ENCODE assay signal across 8 cellular contexts in genomic region chr20:32359633-32360332, GRCh38. TPM values are rescaled to one million over a fixed set of nuclear protein-coding genes. Genes with fewer than 3 reads are reported as not detected.
DNase-seq lines count a peak whose midpoint lies in the region; ATAC-seq and TF ChIP-seq lines count a peak whose summit lies in the region.

No MANE protein-coding gene starts in this region.

- peaks cover 73% of the 10 kb centered on the region for H3K4me1 ChIP-seq in OCI-LY7 (ENCODE audit: insufficient read depth, low read length, poor library complexity, severe bottlenecking)

- no peaks in the 10 kb centered on the region for H3K9me3 ChIP-seq in OCI-LY7 (ENCODE audit: low read length)

- peak overlapping the region; percentile 75 for H3K27ac ChIP-seq in OCI-LY7 (ENCODE audit: low read depth, low read length, poor library complexity, severe bottlenecking)

- H3K9me3 Mint-ChIP-seq in naive B cell: no peaks in the 10 kb centered on the region

- H3K27me3 Mint-ChIP-seq in naive B cell: no peaks in the 10 kb centered on the region

- no peaks in the 10 kb centered on the region for H3K36me3 Mint-ChIP-seq in naive B cell

- no peaks in the 10 kb centered on the region for H3K9me2 ChIP-seq in OCI-LY7 (ENCODE audit: insufficient read depth, low read length)

- H4K20me1 ChIP-seq in OCI-LY7 (ENCODE audit: insufficient read depth, low read length): peaks cover 22% of the 10 kb centered on the region

- no peaks in the 10 kb centered on the region for H3K36me3 ChIP-seq in GM06990 (ENCODE audit: control insufficient read depth, insufficient read depth, low read length)
- peaks cover 31% of the 10 kb centered on the region for H3K36me3 ChIP-seq in OCI-LY7 (ENCODE audit: insufficient read depth, low read length)

- CTCF ChIA-PET in OCI-LY7 (lab: Charles Lee; ENCODE audit: unreplicated experiment): no interaction called here

- peaks cover 70% of the 10 kb centered on the region for H3K79me2 ChIP-seq in OCI-LY7 (ENCODE audit: insufficient read depth, low read depth, low read length)

- DNase-seq in GM06990 (ENCODE audit: extremely low read depth, insufficient read length): no peak
- peak; percentile 41 for DNase-seq in OCI-LY7 (ENCODE audit: low spot score)
- DNase-seq in dermis microvascular lymphatic vessel endothelial cell (ENCODE audit: low read depth in 2 of 2): peak; percentile 12 to 23
- DNase-seq in naive B cell: no peak

- BruUV-seq in OCI-LY7 (replicated peaks; lab: Mats Ljungman, UMichigan): TSS peak; percentile 68

- H3K4me2 ChIP-seq in OCI-LY7 (ENCODE audit: low read length): peak overlapping the region; percentile 82

- intact Hi-C loops in OCI-LY7 (cut with micrococcal nuclease; ENCODE audit: unreplicated experiment): loop anchor here (2.0 kb wide), 1 partner anchor 75 kb away; no protein-coding TSS in a partner anchor

- H3K27me3 ChIP-seq in GM06990 (replicated peaks; ENCODE audit: control insufficient read depth, insufficient read depth, low read length): no peaks in the 10 kb centered on the region

- TF ChIP-seq CTCF in GM06990 (IDR thresholded peaks at IDR 0.05; ENCODE audit: insufficient read depth, low read length, poor library complexity, severe bottlenecking) (no peak), OCI-LY7 (conservative IDR thresholded peaks at IDR 0.05; ENCODE audit: low read length) (no peak)

- peaks cover 44 to 68% (median 56%) of the 10 kb centered on the region in 3 donors for H3K4me1 Mint-ChIP-seq in naive B cell

- H2AFZ ChIP-seq in OCI-LY7 (ENCODE audit: low read length): no peak overlapping the region; the same call in 1 of the 2 replicates

- peak overlapping the region; percentile 75 to 97 (median 88) for H3K27ac Mint-ChIP-seq in naive B cell

- POLR2A ChIA-PET in OCI-LY7 (lab: Charles Lee): interaction anchor here (0.6 to 2.1 kb wide), 14 partner anchors 9 to 1630 kb away, joined by 3 to 11 read pairs (median 4); no protein-coding TSS in a partner anchor

- ATAC-seq in naive B cell (ENCODE audit: low read depth in 2 of 2) (no peak), GM18861 (IDR thresholded peaks at IDR 0.05; ENCODE audit: unreplicated experiment) (no peak), GM18870 (IDR thresholded peaks at IDR 0.05; ENCODE audit: unreplicated experiment) (no peak), HG02840 (IDR thresholded peaks at IDR 0.05; ENCODE audit: low FRiP score, unreplicated experiment) (no peak), HG02885 (IDR thresholded peaks at IDR 0.05; ENCODE audit: poor library complexity, unreplicated experiment) (no peak)

- H3K4me3 ChIP-seq in GM06990 (replicated peaks; ENCODE audit: low read depth, low read length): peak overlapping the region; percentile 84
- peak overlapping the region; percentile 87 for H3K4me3 ChIP-seq in OCI-LY7 (ENCODE audit: low read depth, low read length, poor library complexity, severe bottlenecking)

- H3K4me3 Mint-ChIP-seq in naive B cell: peak overlapping the region; percentile 81 to 93 (median 88)

RNA-seq across cellular contexts. Expression of gene ASXL1, which starts 1.7 kb away (rescaled TPM):
- total RNA-seq in OCI-LY7 (2014; rRNA removed; shearing (Covaris generic)): 81.5 and 84.7 TPM in 2 replicates
- total RNA-seq in OCI-LY7 (2022) (111 and 122 TPM in 2 replicates), dermis microvascular lymphatic vessel endothelial cell (27.3 and 48.4 TPM in 2 replicates)
- 10 to 100 TPM in 4 of 6 donors, 1 to 10 TPM in 2; 9.4 to 22.6 (median 13.0) TPM for polyA plus RNA-seq in naive B cell (ENCODE audit: low read depth in 6 of 6)

Comparison
In these comparisons a context has a peak if more than half of its experiments do, and no peak if none do; other contexts are left out.
1. DNase-seq: peak in OCI-LY7 (single experiment) and dermis microvascular lymphatic vessel endothelial cell (2 of 2); none in GM06990 (single experiment) and naive B cell (single experiment).